In genomic region chr4:1469043-1469442, GRCh38 we compare ENCODE assay signal across 17 cellular contexts.
DNase-seq lines count a peak whose midpoint lies in the region; ATAC-seq and TF ChIP-seq lines count a peak whose summit lies in the region.
"Had no signal": no experiment of that assay in that cellular context is flagged by ENCODE, and none has a peak within 500 bp of the region (broad histone marks: within the 10 kb centered on the region; RNA-seq: fewer than 3 reads in every experiment).

No MANE protein-coding gene starts in this region.

- ATAC-seq in SK-N-SH treated with all-trans-retinoic acid at 6 μM for 48 hours (no peak), Right ventricle myocardium inferior (no peak), left ventricle myocardium superior (no peak), activated B cell treated with CpG ODN at 0.5 μM for 24 hours (ENCODE audit: low read depth) (no peak), T-helper 17 cell (no peak)
- ATAC-seq: GM12878 had no signal

- H3K4me3 ChIP-seq in SK-N-SH (ENCODE audit: low read depth in 2 of 2, low read length in 1 of 2) = no peak overlapping the region
- H3K4me3 ChIP-seq: BLaER1, GM12878 had no signal

- H3K9me3 Mint-ChIP-seq in activated B cell treated with CpG ODN at 0.5 μM for 24 hours = peaks cover 12% of the 10 kb centered on the region

- no peak for TF ChIP-seq RAD21 in SK-N-SH (IDR thresholded peaks at IDR 0.05; ENCODE audit: low read length)

- H3K27ac Mint-ChIP-seq in activated B cell treated with CpG ODN at 0.5 μM for 24 hours (no peak overlapping the region), T-helper 17 cell (no peak overlapping the region)
- H3K27ac Mint-ChIP-seq: CD4-positive, CD25-positive, alpha-beta regulatory T cell; HFFc6 had no signal

- CTCF ChIA-PET in SK-N-SH (lab: Yijun Ruan, JAX) = no interaction called here
- CTCF ChIA-PET in activated B cell treated with CpG ODN at 0.5 μM for 24 hours (lab: Charles Lee) = no interaction called here

- intact Hi-C loops in Right ventricle myocardium inferior (cut with DNase I) = no loop called here
- intact Hi-C loops in left ventricle myocardium superior (cut with micrococcal nuclease) = no loop called here
- intact Hi-C loops in activated B cell treated with CpG ODN at 0.5 μM for 24 hours (cut with micrococcal nuclease) = no loop called here

- H3K36me3 ChIP-seq in SK-N-SH (replicated peaks in 1 of 2; ENCODE audit: control insufficient read depth in 1 of 2, insufficient read depth in 2 of 2, low read length in 1 of 2) = no peaks in the 10 kb centered on the region
- H3K36me3 ChIP-seq: BLaER1 had no signal

- H3K9me2 ChIP-seq in SK-N-SH = no peaks in the 10 kb centered on the region

- no peaks in the 10 kb centered on the region; a peak in 1 of 4 replicates for H3K4me1 ChIP-seq in SK-N-SH (ENCODE audit: control insufficient read depth in 1 of 2, insufficient read depth in 2 of 2, low read depth in 1 of 2, low read length in 1 of 2)
- H3K4me1 ChIP-seq: BLaER1 had no signal

- H3K79me2 ChIP-seq in SK-N-SH (ENCODE audit: insufficient read depth) = no peaks in the 10 kb centered on the region

- POLR2A ChIA-PET in SK-N-SH (lab: Yijun Ruan, JAX) = no interaction called here
- POLR2A ChIA-PET in activated B cell treated with CpG ODN at 0.5 μM for 24 hours (lab: Charles Lee) = no interaction called here

- peaks cover 13% of the 10 kb centered on the region for H3K27me3 Mint-ChIP-seq in activated B cell treated with CpG ODN at 0.5 μM for 24 hours
- no peaks in the 10 kb centered on the region for H3K27me3 Mint-ChIP-seq in T-helper 17 cell
- H3K27me3 Mint-ChIP-seq: CD4-positive, CD25-positive, alpha-beta regulatory T cell had no signal

- DNase-seq in SK-N-SH = peak; percentile 3
- peak; percentile 31 for DNase-seq in Right ventricle myocardium inferior (ENCODE audit: missing footprints)
- no peak for DNase-seq in left ventricle myocardium superior
- peak; percentile 2 for DNase-seq in 8988T
- peak; percentile 6 for DNase-seq in activated B cell treated with CpG ODN at 0.5 μM for 24 hours
- no peak for DNase-seq in NCI-H2107 treated with DMSO at 0.1 percent for 48 hours (lab: John Stamatoyannopoulos, UW; ENCODE audit: unreplicated experiment)
- no peak for DNase-seq in T-helper 17 cell
- DNase-seq: AML-193; Calu3; CD4-positive, CD25-positive, alpha-beta regulatory T cell; DMS79; HCEC 1CT; HFFc6 had no signal

- no peak overlapping the region for H3K27ac ChIP-seq in SK-N-SH (ENCODE audit: low read depth in 2 of 2, low read length in 1 of 2)
- H3K27ac ChIP-seq: 22Rv1, BLaER1 had no signal

- no peaks in the 10 kb centered on the region for H3K36me3 Mint-ChIP-seq in activated B cell treated with CpG ODN at 0.5 μM for 24 hours (ENCODE audit: low read depth)
- H3K36me3 Mint-ChIP-seq in T-helper 17 cell (ENCODE audit: low read depth) = no peaks in the 10 kb centered on the region
- H3K36me3 Mint-ChIP-seq: CD4-positive, CD25-positive, alpha-beta regulatory T cell had no signal

- peaks cover 39% of the 10 kb centered on the region for H3K27me3 ChIP-seq in SK-N-SH (ENCODE audit: insufficient read depth)
- H3K27me3 ChIP-seq: BLaER1 had no signal

- no peak overlapping the region for H3K4me2 ChIP-seq in SK-N-SH
- H3K4me2 ChIP-seq: BLaER1 had no signal

- H3K4me1 Mint-ChIP-seq in activated B cell treated with CpG ODN at 0.5 μM for 24 hours = no peaks in the 10 kb centered on the region
- H3K4me1 Mint-ChIP-seq in T-helper 17 cell = no peaks in the 10 kb centered on the region
- H3K4me1 Mint-ChIP-seq: CD4-positive, CD25-positive, alpha-beta regulatory T cell had no signal

- no peak overlapping the region for H2AFZ ChIP-seq in SK-N-SH (ENCODE audit: low read depth)

- TF ChIP-seq CTCF in SK-N-SH (IDR thresholded peaks at IDR 0.05) (no peak), activated B cell treated with CpG ODN at 0.5 μM for 24 hours (IDR thresholded peaks at IDR 0.05) (no peak)

- 38% methylated on average over 3 of the region's 6 CpGs for WGBS in SK-N-SH (ENCODE audit: low lambda C conversion rate)

- H3F3A ChIP-seq in SK-N-SH (replicated peaks; ENCODE audit: insufficient read depth) = no peaks in the 10 kb centered on the region

- TF ChIP-seq EP300 in SK-N-SH (IDR thresholded peaks at IDR 0.05; ENCODE audit: borderline replicate concordance in 1 of 2, low read depth in 1 of 2, low read length in 1 of 2) = no peak

- no peaks in the 10 kb centered on the region for H4K20me1 ChIP-seq in SK-N-SH (ENCODE audit: insufficient read depth)
- H4K20me1 ChIP-seq: BLaER1 had no signal

- H3K9me3 ChIP-seq in SK-N-SH (no peaks in the 10 kb centered on the region), T-helper 17 cell (ENCODE audit: control insufficient read depth, low read length, poor library complexity, severe bottlenecking) (no peaks in the 10 kb centered on the region)
- H3K9me3 ChIP-seq: BLaER1 had no signal

- H3K9ac ChIP-seq in SK-N-SH = no peak overlapping the region
- H3K9ac ChIP-seq: BLaER1 had no signal

- H3K4me3 Mint-ChIP-seq in activated B cell treated with CpG ODN at 0.5 μM for 24 hours (no peak overlapping the region), T-helper 17 cell (no peak overlapping the region)
- H3K4me3 Mint-ChIP-seq: CD4-positive, CD25-positive, alpha-beta regulatory T cell; HFFc6 had no signal

TF ChIP-seq in SK-N-SH, 30 proteins besides CTCF, POLR2A, EP300 and RAD21 (continues in another document):
- no peak for TF ChIP-seq POLR2AphosphoS5 (IDR thresholded peaks at IDR 0.05; ENCODE audit: low read depth, low read length)
- no peak for TF ChIP-seq ELF1 (IDR thresholded peaks at IDR 0.05)
- no peak for TF ChIP-seq GABPA (IDR thresholded peaks at IDR 0.05; ENCODE audit: low read depth)
- TF ChIP-seq REST (IDR thresholded peaks at IDR 0.05; ENCODE audit: low read depth, low read length) = no peak
- TF ChIP-seq CHD2 (IDR thresholded peaks at IDR 0.05; ENCODE audit: low read length, partially characterized antibody) = no peak
- TF ChIP-seq NRF1 (IDR thresholded peaks at IDR 0.05; ENCODE audit: low read depth, low read length) = no peak
- TF ChIP-seq TCF12 (IDR thresholded peaks at IDR 0.05) = no peak
- no peak for TF ChIP-seq RXRA (IDR thresholded peaks at IDR 0.05; ENCODE audit: borderline replicate concordance, low read depth)

TF ChIP-seq in SK-N-SH treated with all-trans-retinoic acid at 6 μM for 48 hours, 23 proteins besides CTCF, POLR2A, EP300 and RAD21 (continues in another document):
- TF ChIP-seq, protein P1, sequence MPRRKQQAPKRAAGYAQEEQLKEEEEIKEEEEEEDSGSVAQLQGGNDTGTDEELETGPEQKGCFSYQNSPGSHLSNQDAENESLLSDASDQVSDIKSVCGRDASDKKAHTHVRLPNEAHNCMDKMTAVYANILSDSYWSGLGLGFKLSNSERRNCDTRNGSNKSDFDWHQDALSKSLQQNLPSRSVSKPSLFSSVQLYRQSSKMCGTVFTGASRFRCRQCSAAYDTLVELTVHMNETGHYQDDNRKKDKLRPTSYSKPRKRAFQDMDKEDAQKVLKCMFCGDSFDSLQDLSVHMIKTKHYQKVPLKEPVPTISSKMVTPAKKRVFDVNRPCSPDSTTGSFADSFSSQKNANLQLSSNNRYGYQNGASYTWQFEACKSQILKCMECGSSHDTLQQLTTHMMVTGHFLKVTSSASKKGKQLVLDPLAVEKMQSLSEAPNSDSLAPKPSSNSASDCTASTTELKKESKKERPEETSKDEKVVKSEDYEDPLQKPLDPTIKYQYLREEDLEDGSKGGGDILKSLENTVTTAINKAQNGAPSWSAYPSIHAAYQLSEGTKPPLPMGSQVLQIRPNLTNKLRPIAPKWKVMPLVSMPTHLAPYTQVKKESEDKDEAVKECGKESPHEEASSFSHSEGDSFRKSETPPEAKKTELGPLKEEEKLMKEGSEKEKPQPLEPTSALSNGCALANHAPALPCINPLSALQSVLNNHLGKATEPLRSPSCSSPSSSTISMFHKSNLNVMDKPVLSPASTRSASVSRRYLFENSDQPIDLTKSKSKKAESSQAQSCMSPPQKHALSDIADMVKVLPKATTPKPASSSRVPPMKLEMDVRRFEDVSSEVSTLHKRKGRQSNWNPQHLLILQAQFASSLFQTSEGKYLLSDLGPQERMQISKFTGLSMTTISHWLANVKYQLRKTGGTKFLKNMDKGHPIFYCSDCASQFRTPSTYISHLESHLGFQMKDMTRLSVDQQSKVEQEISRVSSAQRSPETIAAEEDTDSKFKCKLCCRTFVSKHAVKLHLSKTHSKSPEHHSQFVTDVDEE (CRISPR knock-in tag; IDR thresholded peaks at IDR 0.05) = no peak
- TF ChIP-seq ZFP3 (CRISPR knock-in tag; IDR thresholded peaks at IDR 0.05) (no peak), RARB (CRISPR knock-in tag; IDR thresholded peaks at IDR 0.05) (no peak), OSR1 (CRISPR knock-in tag; IDR thresholded peaks at IDR 0.05) (no peak), CREB5 (CRISPR knock-in tag; IDR thresholded peaks at IDR 0.05; ENCODE audit: low read depth) (no peak), PPARA (CRISPR knock-in tag; IDR thresholded peaks at IDR 0.05; ENCODE audit: borderline replicate concordance) (no peak), ARNTL (CRISPR knock-in tag; IDR thresholded peaks at IDR 0.05; ENCODE audit: borderline replicate concordance, low read depth) (no peak), TOX (CRISPR knock-in tag; IDR thresholded peaks at IDR 0.05; ENCODE audit: borderline replicate concordance) (no peak), ISL1 (CRISPR knock-in tag; IDR thresholded peaks at IDR 0.05) (no peak), BACH2 (CRISPR knock-in tag; IDR thresholded peaks at IDR 0.05; ENCODE audit: borderline replicate concordance) (no peak)

Comparison
In these comparisons a context has a peak if more than half of its experiments do, and no peak if none do; other contexts are left out.
1. DNase-seq: peak in SK-N-SH (single experiment), Right ventricle myocardium inferior (single experiment), 8988T (single experiment) and activated B cell treated with CpG ODN at 0.5 μM for 24 hours (single experiment); none in left ventricle myocardium superior (single experiment), NCI-H2107 treated with DMSO at 0.1 percent for 48 hours (single experiment) and T-helper 17 cell (0 of 3).